11 cellular contexts compared by ENCODE assay signal in genomic region chr1:47931395-47931794, GRCh38.
DNase-seq lines count a peak whose midpoint lies in the region; TF ChIP-seq lines count a peak whose summit lies in the region.
"Had no signal": no experiment of that assay in that cellular context is flagged by ENCODE, and none has a peak within 500 bp of the region (broad histone marks: within the 10 kb centered on the region; RNA-seq: fewer than 3 reads in every experiment).

No MANE protein-coding gene starts in this region.

- H3K27me3 ChIP-seq in SU-DHL-6 (ENCODE audit: low read length), result no peaks in the 10 kb centered on the region
- no peaks in the 10 kb centered on the region for H3K27me3 ChIP-seq in liver (ENCODE audit: control insufficient read depth in 4 of 4, insufficient read depth in 4 of 4, low read length in 3 of 4)

- H3K36me3 ChIP-seq in SU-DHL-6 (ENCODE audit: low read length) (no peaks in the 10 kb centered on the region), liver (ENCODE audit: control insufficient read depth in 4 of 4, insufficient read depth in 3 of 4, low read depth in 1 of 4, low read length in 3 of 4) (no peaks in the 10 kb centered on the region)

- no peaks in the 10 kb centered on the region for H3K9me2 ChIP-seq in SU-DHL-6 (replicated peaks; ENCODE audit: insufficient read depth, low read length)

- no peaks in the 10 kb centered on the region for H3K79me2 ChIP-seq in SU-DHL-6 (ENCODE audit: insufficient read depth, low read length)

- H2AFZ ChIP-seq in SU-DHL-6 (ENCODE audit: low read depth, low read length, severe bottlenecking), result no peak overlapping the region

- peak; percentile 51 to 69 for TF ChIP-seq RAD21 in liver (IDR thresholded peaks at IDR 0.05)

- no peaks in the 10 kb centered on the region for H3K9me3 Mint-ChIP-seq in activated CD4-positive, alpha-beta memory T cell treated with anti-CD3 and anti-CD28 coated beads, Interleukin-2, amount 10 ng/mL, durations not matched to agents 7 days and 5 days
- H3K9me3 Mint-ChIP-seq: activated naive CD4-positive, alpha-beta T cell treated with anti-CD3 and anti-CD28 coated beads, Interleukin-2, amount 50 U/mL, for 72 hours; mesothelial cell of epicardium had no signal

- CTCF ChIA-PET in activated CD4-positive, alpha-beta memory T cell treated with anti-CD3 and anti-CD28 coated beads, Interleukin-2, amount 10 ng/mL, durations not matched to agents 7 days and 5 days (lab: Charles Lee), result no interaction called here

- DNase-seq in ELR (ENCODE audit: low read depth) (peak; percentile 12), LHCN-M2 (ENCODE audit: low read depth) (peak; percentile 1), NCI-H2171 (lab: John Stamatoyannopoulos, UW) (no peak), GDM1 (lab: John Stamatoyannopoulos, UW) (no peak), NOMO-1 treated with DMSO at 0.1 percent for 48 hours (lab: John Stamatoyannopoulos, UW; ENCODE audit: unreplicated experiment) (no peak)
- no peak for DNase-seq in activated CD4-positive, alpha-beta memory T cell treated with anti-CD3 and anti-CD28 coated beads, Interleukin-2, amount 10 ng/mL, durations not matched to agents 7 days and 5 days
- DNase-seq: stimulated activated CD4-positive, alpha-beta T cell treated with anti-CD3 and anti-CD28 coated beads, Interleukin-4, amount 100 ng/mL, for 1 hour had no signal

- H3K36me3 Mint-ChIP-seq in activated CD4-positive, alpha-beta memory T cell treated with anti-CD3 and anti-CD28 coated beads, Interleukin-2, amount 10 ng/mL, durations not matched to agents 7 days and 5 days (ENCODE audit: low read depth), result no peaks in the 10 kb centered on the region
- H3K36me3 Mint-ChIP-seq: activated naive CD4-positive, alpha-beta T cell treated with anti-CD3 and anti-CD28 coated beads, Interleukin-2, amount 50 U/mL, for 72 hours; mesothelial cell of epicardium had no signal

- H3K4me3 Mint-ChIP-seq in activated CD4-positive, alpha-beta memory T cell treated with anti-CD3 and anti-CD28 coated beads, Interleukin-2, amount 10 ng/mL, durations not matched to agents 7 days and 5 days, result no peak overlapping the region
- H3K4me3 Mint-ChIP-seq: mesothelial cell of epicardium had no signal

- no peak overlapping the region for H3K27ac Mint-ChIP-seq in activated CD4-positive, alpha-beta memory T cell treated with anti-CD3 and anti-CD28 coated beads, Interleukin-2, amount 10 ng/mL, durations not matched to agents 7 days and 5 days
- H3K27ac Mint-ChIP-seq: activated naive CD4-positive, alpha-beta T cell treated with anti-CD3 and anti-CD28 coated beads, Interleukin-2, amount 50 U/mL, for 72 hours; mesothelial cell of epicardium had no signal

- H3F3A ChIP-seq in SU-DHL-6 (ENCODE audit: insufficient read depth), result no peaks in the 10 kb centered on the region

- peaks cover 0 to 17% (median 7%) of the 10 kb centered on the region in 4 donors for H3K4me1 ChIP-seq in liver (ENCODE audit: control insufficient read depth in 4 of 4, insufficient read depth in 4 of 4, low read length in 3 of 4)

- H3K9me3 ChIP-seq in SU-DHL-6 (ENCODE audit: insufficient read depth, low read length) (no peaks in the 10 kb centered on the region), liver (ENCODE audit: control insufficient read depth in 4 of 4, low read length in 3 of 4) (no peaks in the 10 kb centered on the region)

- TF ChIP-seq CTCF in SU-DHL-6 (IDR thresholded peaks at IDR 0.05; ENCODE audit: insufficient read depth, low read length, poor library complexity, severe bottlenecking), result peak; percentile 25
- peak; percentile 35 for TF ChIP-seq CTCF in liver (IDR thresholded peaks at IDR 0.05; ENCODE audit: low read depth, low read length, missing input control)

- POLR2A ChIA-PET in activated CD4-positive, alpha-beta memory T cell treated with anti-CD3 and anti-CD28 coated beads, Interleukin-2, amount 10 ng/mL, durations not matched to agents 7 days and 5 days (lab: Charles Lee), result no interaction called here

- H4K20me1 ChIP-seq in SU-DHL-6 (ENCODE audit: low read depth, low read length), result no peaks in the 10 kb centered on the region

- no peak overlapping the region for H3K27ac ChIP-seq in SU-DHL-6 (ENCODE audit: low read depth, low read length)
- H3K27ac ChIP-seq in liver (ENCODE audit: low read depth in 1 of 2, low read length in 2 of 2), result no peak overlapping the region

- H3K4me3 ChIP-seq in SU-DHL-6 (ENCODE audit: insufficient read depth, low read length, poor library complexity, severe bottlenecking) (no peak overlapping the region), liver (ENCODE audit: low read depth in 1 of 3, low read length in 3 of 3) (no peak overlapping the region)

- WGBS in liver, result 67% methylated on average over 5 of the region's 5 CpGs

- no peaks in the 10 kb centered on the region for H3K4me1 Mint-ChIP-seq in activated CD4-positive, alpha-beta memory T cell treated with anti-CD3 and anti-CD28 coated beads, Interleukin-2, amount 10 ng/mL, durations not matched to agents 7 days and 5 days

- no peak overlapping the region for H3K9ac ChIP-seq in SU-DHL-6 (ENCODE audit: low read length)
- no peak overlapping the region for H3K9ac ChIP-seq in liver (ENCODE audit: low read depth in 1 of 2, low read length in 2 of 2)

- H3K27me3 Mint-ChIP-seq in activated CD4-positive, alpha-beta memory T cell treated with anti-CD3 and anti-CD28 coated beads, Interleukin-2, amount 10 ng/mL, durations not matched to agents 7 days and 5 days, result peaks cover 10% of the 10 kb centered on the region

- no peak overlapping the region for H3K4me2 ChIP-seq in SU-DHL-6 (ENCODE audit: low read depth, low read length, poor library complexity, severe bottlenecking)

TF ChIP-seq in liver, 16 proteins besides CTCF, POLR2A, EP300 and RAD21:
- TF ChIP-seq EGR1 (IDR thresholded peaks at IDR 0.05; ENCODE audit: low read depth in 2 of 2), result no peak
- TF ChIP-seq FOXA2 (IDR thresholded peaks at IDR 0.05), result no peak
- TF ChIP-seq ATF3 (IDR thresholded peaks at IDR 0.05), result no peak
- TF ChIP-seq JUND (IDR thresholded peaks at IDR 0.05), result no peak
- no peak for TF ChIP-seq FOXA1 (IDR thresholded peaks at IDR 0.05)
- TF ChIP-seq SP1 (IDR thresholded peaks at IDR 0.05), result no peak
- TF ChIP-seq REST (IDR thresholded peaks at IDR 0.05), result no peak
- no peak for TF ChIP-seq GABPA (IDR thresholded peaks at IDR 0.05 in 1 of 2, conservative IDR thresholded peaks at IDR 0.05 in 1 of 2)
- no peak for TF ChIP-seq TAF1 (conservative IDR thresholded peaks at IDR 0.05)
- TF ChIP-seq HNF4G (IDR thresholded peaks at IDR 0.05), result no peak
- no peak for TF ChIP-seq ZBTB33 (IDR thresholded peaks at IDR 0.05)
- no peak for TF ChIP-seq HNF4A (conservative IDR thresholded peaks at IDR 0.05)
- no peak for TF ChIP-seq RXRA (IDR thresholded peaks at IDR 0.05)
- TF ChIP-seq NR2F2 (IDR thresholded peaks at IDR 0.05), result no peak
- TF ChIP-seq YY1 (IDR thresholded peaks at IDR 0.05), result no peak
- TF ChIP-seq MAX (IDR thresholded peaks at IDR 0.05), result no peak

Comparison
In these comparisons a context has a peak if more than half of its experiments do, and no peak if none do; other contexts are left out.
1. DNase-seq: peak in ELR (single experiment) and LHCN-M2 (single experiment); none in NCI-H2171 (single experiment), activated CD4-positive, alpha-beta memory T cell treated with anti-CD3 and anti-CD28 coated beads, Interleukin-2, amount 10 ng/mL, durations not matched to agents 7 days and 5 days (single experiment), GDM1 (single experiment) and NOMO-1 treated with DMSO at 0.1 percent for 48 hours (single experiment).